Comparison of ENCODE assay signal across 18 cellular contexts in genomic region chr5:95471922-95472321, GRCh38.
DNase-seq lines count a peak whose midpoint lies in the region; ATAC-seq and TF ChIP-seq lines count a peak whose summit lies in the region.
"Had no signal": no experiment of that assay in that cellular context is flagged by ENCODE, and none has a peak within 500 bp of the region (broad histone marks: within the 10 kb centered on the region; RNA-seq: fewer than 3 reads in every experiment).

No MANE protein-coding gene starts in this region.

- H3K27ac Mint-ChIP-seq in Caco-2 (ENCODE audit: unreplicated experiment) (peak overlapping the region; percentile 8), nephron progenitor cell (peak overlapping the region; percentile 6)
- H3K27ac Mint-ChIP-seq: CD4-positive, alpha-beta T cell had no signal

- no TSS peak for BruUV-seq in Caco-2 (replicated peaks; lab: Mats Ljungman, UMichigan)

- POLR2A ChIA-PET in Caco-2 (lab: Charles Lee): no interaction called here

- no peaks in the 10 kb centered on the region for H3K4me1 ChIP-seq in Caco-2
- H3K4me1 ChIP-seq: colonic mucosa had no signal

- peaks cover 31% of the 10 kb centered on the region for H3K36me3 Mint-ChIP-seq in Caco-2 (ENCODE audit: insufficient read depth, unreplicated experiment)
- peaks cover 79% of the 10 kb centered on the region for H3K36me3 Mint-ChIP-seq in nephron progenitor cell (ENCODE audit: low read depth)

- intact Hi-C loops in Caco-2 (cut with micrococcal nuclease; ENCODE audit: unreplicated experiment): loop anchor here (10.0 kb wide), 1 partner anchor 507 kb away; no protein-coding TSS in a partner anchor

- ATAC-seq in HG02678 (IDR thresholded peaks at IDR 0.05; ENCODE audit: unreplicated experiment) (no peak), GM18873 (IDR thresholded peaks at IDR 0.05; ENCODE audit: low FRiP score, unreplicated experiment) (no peak)

- H3K9me3 ChIP-seq in Caco-2: no peaks in the 10 kb centered on the region
- H3K9me3 ChIP-seq: colonic mucosa had no signal

- CTCF ChIA-PET in Caco-2 (lab: Charles Lee): no interaction called here

- no peak overlapping the region for H3K4me3 ChIP-seq in Caco-2 (ENCODE audit: low read depth, low read length)
- H3K4me3 ChIP-seq: colonic mucosa had no signal

- no peaks in the 10 kb centered on the region; the same call in 1 of the 2 replicates for H3K36me3 ChIP-seq in Caco-2 (ENCODE audit: control insufficient read depth, insufficient read depth, low read length)
- H3K36me3 ChIP-seq: colonic mucosa had no signal

- H3K27me3 ChIP-seq in Caco-2 (replicated peaks; ENCODE audit: control insufficient read depth, insufficient read depth, low read length): no peaks in the 10 kb centered on the region
- H3K27me3 ChIP-seq: colonic mucosa had no signal

- DNase-seq in Caco-2 (no peak), NCI-H226 (peak; percentile 76), dedifferentiated amniotic fluid mesenchymal stem cell (ENCODE audit: extremely low spot score) (peak; percentile 18), nephron progenitor cell (no peak), inferior parietal cortex (ENCODE audit: extremely low spot score) (no peak), amygdala (lab: John Stamatoyannopoulos, UW) (no peak)
- DNase-seq: activated naive CD4-positive, alpha-beta T cell treated with anti-CD3 and anti-CD28 coated beads, Interleukin-2, amount 50 U/mL, for 16 hours; CD4-positive, alpha-beta T cell; colonic mucosa; foreskin melanocyte; islet precursor cell; NCI-H1417; NCI-H510A treated with DMSO at 0.1 percent for 48 hours; retina; stimulated activated CD4-positive, alpha-beta T cell treated with anti-CD3 and anti-CD28 coated beads, Interleukin-4, amount 100 ng/mL, for 4 hours; stimulated activated naive CD4-positive, alpha-beta T cell had no signal

- peaks cover 11% of the 10 kb centered on the region for H3K4me1 Mint-ChIP-seq in Caco-2 (ENCODE audit: low read depth, unreplicated experiment)
- H3K4me1 Mint-ChIP-seq in nephron progenitor cell: peaks cover 10% of the 10 kb centered on the region

- H3K4me3 Mint-ChIP-seq in Caco-2 (ENCODE audit: unreplicated experiment) (no peak overlapping the region), nephron progenitor cell (no peak overlapping the region)
- H3K4me3 Mint-ChIP-seq: CD4-positive, alpha-beta T cell had no signal

- H3K9me3 Mint-ChIP-seq in Caco-2 (ENCODE audit: unreplicated experiment) (no peaks in the 10 kb centered on the region), nephron progenitor cell (no peaks in the 10 kb centered on the region)
- H3K9me3 Mint-ChIP-seq: CD4-positive, alpha-beta T cell had no signal

- no peaks in the 10 kb centered on the region for H3K27me3 Mint-ChIP-seq in Caco-2 (ENCODE audit: insufficient read depth, unreplicated experiment)
- peaks cover 3% of the 10 kb centered on the region for H3K27me3 Mint-ChIP-seq in nephron progenitor cell (ENCODE audit: low read depth, poor library complexity)
- H3K27me3 Mint-ChIP-seq: CD4-positive, alpha-beta T cell had no signal

- TF ChIP-seq CTCF in Caco-2 (IDR thresholded peaks at IDR 0.05; ENCODE audit: insufficient read depth in 1 of 2, low read depth in 1 of 2, low read length in 1 of 2, severe bottlenecking in 1 of 2, unreplicated experiment in 1 of 2) (no peak), nephron progenitor cell (IDR thresholded peaks at IDR 0.05) (no peak)

Comparison
In these comparisons a context has a peak if more than half of its experiments do, and no peak if none do; other contexts are left out.
1. DNase-seq: peak in NCI-H226 (single experiment) and dedifferentiated amniotic fluid mesenchymal stem cell (single experiment); none in Caco-2 (0 of 2), nephron progenitor cell (single experiment), inferior parietal cortex (single experiment) and amygdala (0 of 56).